26 cellular contexts compared by ENCODE assay signal in genomic region chr3:191414286-191414685, GRCh38. TPM values are rescaled to one million over a fixed set of nuclear protein-coding genes. Genes with fewer than 3 reads are reported as not detected.
"Had no signal": no experiment of that assay in that cellular context is flagged by ENCODE, and none has a peak within 500 bp of the region (broad histone marks: within the 10 kb centered on the region; RNA-seq: fewer than 3 reads in every experiment).

No MANE protein-coding gene starts in this region.

- H3K4me1 ChIP-seq: esophagus squamous epithelium, gastrocnemius medialis, psoas muscle, right lobe of liver, spleen, stomach had no signal

- H3K27ac ChIP-seq: esophagus squamous epithelium, gastrocnemius medialis, heart right ventricle, psoas muscle, right lobe of liver, spleen, stomach, thoracic aorta had no signal

- ATAC-seq: gastrocnemius medialis; heart right ventricle; naive thymus-derived CD4-positive, alpha-beta T cell; psoas muscle; right lobe of liver had no signal

- DNase-seq: esophagus squamous epithelium; gastrocnemius medialis; heart right ventricle; hypothalamus; kidney glomerular epithelial cell; mammary epithelial cell; naive thymus-derived CD4-positive, alpha-beta T cell; nephron progenitor cell; psoas muscle; retina; right lobe of liver; spleen; stimulated activated CD4-positive, alpha-beta T cell treated with anti-CD3 and anti-CD28 coated beads, Interleukin-15, amount 100 ng/mL, for 24 hours; stimulated activated CD4-positive, alpha-beta T cell treated with anti-CD3 and anti-CD28 coated beads, Interleukin-2, amount 100 ng/mL, for 24 hours; stimulated activated CD4-positive, alpha-beta T cell treated with anti-CD3 and anti-CD28 coated beads, Interleukin-4, amount 100 ng/mL, for 4 hours; stimulated activated naive CD4-positive, alpha-beta T cell; stomach; substantia nigra; trophoblast cell had no signal

- H3K9me3 ChIP-seq: gastrocnemius medialis, right lobe of liver had no signal

- H3K36me3 ChIP-seq: esophagus squamous epithelium, gastrocnemius medialis, heart right ventricle, right lobe of liver, spleen, stomach, thoracic aorta had no signal

- H3K4me3 ChIP-seq: esophagus squamous epithelium, gastrocnemius medialis, heart right ventricle, psoas muscle, right lobe of liver, spleen, stomach, thoracic aorta had no signal

- H3K27me3 ChIP-seq: esophagus squamous epithelium, gastrocnemius medialis, heart right ventricle, right lobe of liver, spleen, stomach had no signal

RNA-seq across cellular contexts. Expression of gene PYDC2, which starts 46.7 kb away (rescaled TPM):
- total RNA-seq: epithelial cell of proximal tubule; esophagus squamous epithelium; gastrocnemius medialis; heart right ventricle; liver; mammary epithelial cell; mesenteric fat pad; mononuclear cell; naive thymus-derived CD4-positive, alpha-beta T cell; osteoblast; psoas muscle; right lobe of liver; skeletal muscle tissue; spleen; stomach; thoracic aorta had no signal
- polyA plus RNA-seq: heart right ventricle; liver; mammary epithelial cell; naive thymus-derived CD4-positive, alpha-beta T cell; psoas muscle; spleen; stomach had no signal
